ENCODE assay signal across 8 cellular contexts in the genomic region with DNA sequence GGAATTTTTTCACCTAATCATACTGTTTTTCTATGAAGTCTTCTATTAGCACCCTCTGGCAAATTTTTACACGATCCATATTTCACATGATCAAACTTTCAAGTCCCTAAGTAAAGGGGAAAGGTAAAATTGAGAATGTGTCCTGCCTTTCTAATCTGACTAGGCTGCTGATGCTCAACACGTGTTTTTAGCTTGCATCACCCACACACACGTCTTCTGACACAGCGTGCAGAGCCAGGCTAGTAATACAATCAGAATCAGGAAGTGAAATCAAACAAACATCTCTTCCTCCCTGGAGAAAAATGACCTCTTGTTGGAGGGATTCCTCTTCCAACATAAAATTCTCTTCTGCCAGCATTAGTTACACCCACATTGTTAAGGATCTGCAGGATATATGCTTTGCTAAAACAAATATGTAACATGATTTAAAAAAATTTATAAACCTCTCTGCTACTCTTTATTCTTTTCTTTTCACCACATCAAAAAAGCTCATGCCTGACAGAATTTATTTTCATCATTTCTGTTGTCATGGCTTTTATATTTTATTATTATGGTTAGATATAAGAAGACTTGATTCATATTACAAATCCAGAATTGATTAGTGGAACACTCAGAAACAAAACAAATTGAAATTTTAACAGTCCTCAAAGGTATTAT.
DNase-seq lines count a peak whose midpoint lies in the region; ATAC-seq and TF ChIP-seq lines count a peak whose summit lies in the region.

No MANE protein-coding gene starts in this region.

- TF ChIP-seq CTCF in MCF 10A (IDR thresholded peaks at IDR 0.05; ENCODE audit: unreplicated experiment) (no peak), lower lobe of right lung (IDR thresholded peaks at IDR 0.05) (no peak)

- H3K9me3 ChIP-seq in lower lobe of right lung = no peaks in the 10 kb centered on the region

- no peak overlapping the region for H3K4me3 ChIP-seq in lower lobe of right lung

- H3K36me3 Mint-ChIP-seq in MCF 10A (ENCODE audit: insufficient read depth, unreplicated experiment) = no peaks in the 10 kb centered on the region

- intact Hi-C loops in MCF 10A (cut with micrococcal nuclease) = no loop called here
- intact Hi-C loops in lower lobe of right lung (cut with DNase I) = no loop called here

- no peaks in the 10 kb centered on the region for H3K27me3 ChIP-seq in lower lobe of right lung (ENCODE audit: low read depth)

- H3K27ac ChIP-seq in lower lobe of right lung = peak overlapping the region; percentile 63

- POLR2A ChIA-PET in MCF 10A (lab: Yijun Ruan, JAX) = interaction anchor here (0.6 to 5.8 kb wide), 15 partner anchors 9 to 330 kb away, joined by 3 to 160 read pairs (median 3); a partner anchor contains a TSS

- H3K9me3 Mint-ChIP-seq in MCF 10A (ENCODE audit: unreplicated experiment) = no peaks in the 10 kb centered on the region

- H3K36me3 ChIP-seq in lower lobe of right lung = no peaks in the 10 kb centered on the region

- H3K4me1 Mint-ChIP-seq in MCF 10A (ENCODE audit: insufficient read depth, unreplicated experiment) = peaks cover 30% of the 10 kb centered on the region

- peak; percentile 47 for DNase-seq in DMS53 treated with DMSO at 0.1 percent for 48 hours (lab: John Stamatoyannopoulos, UW; ENCODE audit: unreplicated experiment)
- peak; percentile 78 for DNase-seq in SIG-M5 (lab: John Stamatoyannopoulos, UW)
- peak; percentile 79 for DNase-seq in MCF 10A (ENCODE audit: unreplicated experiment)
- peak; percentile 71 for DNase-seq in lower lobe of right lung
- DNase-seq in stromal cell of bone marrow (ENCODE audit: low read depth) = peak; percentile 88
- no peak for DNase-seq in cerebellum (ENCODE audit: low spot score)
- DNase-seq in HuH-7 (ENCODE audit: low spot score) = no peak

- ATAC-seq in HG02759 (IDR thresholded peaks at IDR 0.05; ENCODE audit: unreplicated experiment) = peak; percentile 63
- peak; percentile 81 to 88 for ATAC-seq in lower lobe of right lung

- TSS peak; percentile 85 for BruUV-seq in MCF 10A (replicated peaks; lab: Mats Ljungman, UMichigan)

- no peaks in the 10 kb centered on the region for H3K27me3 Mint-ChIP-seq in MCF 10A (ENCODE audit: insufficient read depth, unreplicated experiment)

- H3K27ac Mint-ChIP-seq in MCF 10A (ENCODE audit: low read depth, unreplicated experiment) = peak overlapping the region; percentile 93

- peaks cover 19% of the 10 kb centered on the region for H3K4me1 ChIP-seq in lower lobe of right lung

- peak overlapping the region; percentile 6 for H3K4me3 Mint-ChIP-seq in MCF 10A (ENCODE audit: unreplicated experiment)

- CTCF ChIA-PET in MCF 10A (lab: Yijun Ruan, JAX) = interaction anchor here (0.8 to 3.2 kb wide), 5 partner anchors 115 to 124 kb away, joined by 3 to 16 read pairs (median 4); a partner anchor contains a TSS

Comparison
In these comparisons a context has a peak if more than half of its experiments do, and no peak if none do; other contexts are left out.
1. DNase-seq: peak in DMS53 treated with DMSO at 0.1 percent for 48 hours (single experiment), SIG-M5 (single experiment), MCF 10A (single experiment), lower lobe of right lung (single experiment) and stromal cell of bone marrow (single experiment); none in cerebellum (single experiment) and HuH-7 (single experiment).